ENCODE assay signal across 12 cellular contexts in genomic region chr3:106823706-106824105, GRCh38.
"Had no signal": no experiment of that assay in that cellular context is flagged by ENCODE, and none has a peak within 500 bp of the region (broad histone marks: within the 10 kb centered on the region; RNA-seq: fewer than 3 reads in every experiment).

No MANE protein-coding gene starts in this region.

- H3K27ac Mint-ChIP-seq: naive thymus-derived CD4-positive, alpha-beta T cell; stimulated activated naive B cell treated with anti-CD40 and anti-IgM and Interleukin-4, amounts not matched to agents 10 μg/mL and 1 μg/mL and 100 μg/mL, for 72 hours; stimulated activated naive CD8-positive, alpha-beta T cell treated with anti-CD3 and anti-CD28 coated beads, Interleukin-15, amount 100 ng/mL, for 72 hours had no signal

- H3K4me3 Mint-ChIP-seq: naive thymus-derived CD4-positive, alpha-beta T cell; stimulated activated naive B cell treated with anti-CD40 and anti-IgM and Interleukin-4, amounts not matched to agents 10 μg/mL and 1 μg/mL and 100 μg/mL, for 72 hours; stimulated activated naive CD8-positive, alpha-beta T cell treated with anti-CD3 and anti-CD28 coated beads, Interleukin-15, amount 100 ng/mL, for 72 hours had no signal

- ATAC-seq: gastrocnemius medialis; left cardiac atrium; naive thymus-derived CD4-positive, alpha-beta T cell; psoas muscle; stimulated activated naive B cell treated with anti-CD40 and anti-IgM and Interleukin-4, amounts not matched to agents 10 μg/mL and 1 μg/mL and 100 μg/mL, for 72 hours; stimulated activated naive CD8-positive, alpha-beta T cell treated with anti-CD3 and anti-CD28 coated beads, Interleukin-15, amount 100 ng/mL, for 72 hours had no signal

- H3K27me3 Mint-ChIP-seq: naive thymus-derived CD4-positive, alpha-beta T cell; stimulated activated naive B cell treated with anti-CD40 and anti-IgM and Interleukin-4, amounts not matched to agents 10 μg/mL and 1 μg/mL and 100 μg/mL, for 72 hours; stimulated activated naive CD8-positive, alpha-beta T cell treated with anti-CD3 and anti-CD28 coated beads, Interleukin-15, amount 100 ng/mL, for 72 hours had no signal

- H3K36me3 Mint-ChIP-seq: naive thymus-derived CD4-positive, alpha-beta T cell; stimulated activated naive B cell treated with anti-CD40 and anti-IgM and Interleukin-4, amounts not matched to agents 10 μg/mL and 1 μg/mL and 100 μg/mL, for 72 hours had no signal

- H3K9me3 Mint-ChIP-seq: stimulated activated naive CD8-positive, alpha-beta T cell treated with anti-CD3 and anti-CD28 coated beads, Interleukin-15, amount 100 ng/mL, for 72 hours had no signal

- DNase-seq: effector memory CD4-positive, alpha-beta T cell; gastrocnemius medialis; islet precursor cell; left cardiac atrium; naive thymus-derived CD4-positive, alpha-beta T cell; psoas muscle; sigmoid colon; stimulated activated CD4-positive, alpha-beta T cell treated with anti-CD3 and anti-CD28 coated beads, Interleukin-2, amount 100 ng/mL, for 24 hours; stimulated activated CD4-positive, alpha-beta T cell treated with anti-CD3 and anti-CD28 coated beads, Interleukin-4, amount 100 ng/mL, for 4 hours; stimulated activated naive B cell treated with anti-CD40 and anti-IgM and Interleukin-4, amounts not matched to agents 10 μg/mL and 1 μg/mL and 100 μg/mL, for 72 hours; stimulated activated naive CD8-positive, alpha-beta T cell treated with anti-CD3 and anti-CD28 coated beads, Interleukin-15, amount 100 ng/mL, for 72 hours; testis had no signal
